Comparison of ENCODE assay signal across 8 cellular contexts in the genomic region with DNA sequence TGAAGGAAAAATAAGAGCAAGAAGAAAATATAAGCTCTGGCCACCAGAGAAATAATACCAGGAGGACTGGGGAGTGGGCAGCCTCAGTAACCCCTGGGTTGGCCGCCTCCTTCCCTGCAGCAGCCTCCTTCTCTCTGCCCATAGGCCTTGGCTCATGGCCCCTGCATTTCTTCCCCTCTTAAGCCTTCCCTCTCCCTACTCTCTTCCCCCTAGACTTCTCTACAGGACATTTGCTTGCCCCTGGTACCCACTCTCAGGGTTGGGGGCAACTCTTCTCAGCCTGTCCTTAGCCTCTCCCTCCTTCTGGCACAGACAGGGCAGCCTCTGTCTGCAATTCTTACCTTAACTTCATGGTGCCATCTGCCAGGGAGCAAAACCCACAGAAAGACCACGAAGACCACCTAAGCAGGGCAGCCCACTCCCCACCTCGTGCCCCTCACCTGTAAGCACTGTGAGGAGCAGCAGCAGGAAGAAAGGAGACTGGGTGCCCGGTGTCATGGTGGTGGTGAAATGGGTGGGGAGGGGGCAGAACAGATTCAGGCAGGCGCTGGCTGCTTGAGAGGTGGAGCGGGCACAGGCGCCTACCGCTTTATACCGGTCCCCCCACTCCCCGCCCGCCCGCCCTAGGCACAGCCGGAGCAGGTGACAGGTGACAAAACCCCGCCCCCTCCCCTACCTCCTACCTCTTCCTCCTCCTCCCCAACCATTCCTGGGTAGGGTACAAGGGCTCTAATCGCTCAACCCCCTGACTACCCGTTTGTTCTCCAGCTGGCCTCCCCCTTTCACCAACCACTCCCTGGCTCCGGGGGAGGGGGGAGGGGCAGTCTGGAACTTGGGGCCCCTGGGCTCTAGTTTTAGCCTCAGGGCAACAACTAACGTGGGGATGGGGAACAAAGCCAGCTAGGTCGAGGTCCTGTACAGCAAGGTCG. TPM values are rescaled to one million over a fixed set of nuclear protein-coding genes. Genes with fewer than 3 reads are reported as not detected.
A peak's percentile ranks its signal among the peaks of the same experiment; 100 is the strongest.
DNase-seq lines count a peak whose midpoint lies in the region; ATAC-seq and TF ChIP-seq lines count a peak whose summit lies in the region.

No MANE protein-coding gene starts in this region.

- peak overlapping the region; percentile 96 for H3K27ac Mint-ChIP-seq in activated naive CD4-positive, alpha-beta T cell treated with anti-CD3 and anti-CD28 coated beads for 36 hours

- H3K9me3 Mint-ChIP-seq in activated naive CD4-positive, alpha-beta T cell treated with anti-CD3 and anti-CD28 coated beads for 36 hours = no peaks in the 10 kb centered on the region

- CTCF ChIA-PET in activated naive CD4-positive, alpha-beta T cell treated with anti-CD3 and anti-CD28 coated beads for 36 hours (lab: Charles Lee) = interaction anchor here (0.6 to 3.7 kb wide), 11 partner anchors 8 to 160 kb away, joined by 3 to 79 read pairs (median 8); a partner anchor contains a TSS
- CTCF ChIA-PET in A673 (lab: Charles Lee) = interaction anchor here (0.6 to 2.7 kb wide), 8 partner anchors 11 to 131 kb away, joined by 3 to 39 read pairs (median 6); a partner anchor contains a TSS

- intact Hi-C loops in activated naive CD4-positive, alpha-beta T cell treated with anti-CD3 and anti-CD28 coated beads for 36 hours (cut with micrococcal nuclease) = loop anchor here (1.0 to 5.0 kb wide), 5 partner anchors 16 to 220 kb away; a partner anchor contains a TSS
- intact Hi-C loops in A673 (cut with micrococcal nuclease; ENCODE audit: unreplicated experiment) = no loop called here

- no peaks in the 10 kb centered on the region for H3K27me3 ChIP-seq in RWPE2 (ENCODE audit: insufficient read depth, poor library complexity, severe bottlenecking)
- H3K27me3 ChIP-seq in effector memory CD4-positive, alpha-beta T cell (replicated peaks; ENCODE audit: control insufficient read depth, insufficient read depth, low read length, poor library complexity, severe bottlenecking) = no peaks in the 10 kb centered on the region
- no peaks in the 10 kb centered on the region for H3K27me3 ChIP-seq in muscle layer of colon (ENCODE audit: control insufficient read depth in 1 of 2, insufficient read depth in 2 of 2, low read length in 2 of 2)
- H3K27me3 ChIP-seq in A673 (replicated peaks; ENCODE audit: insufficient read depth, low read depth, low read length, poor library complexity) = no peaks in the 10 kb centered on the region

- DNase-seq in activated naive CD4-positive, alpha-beta T cell treated with anti-CD3 and anti-CD28 coated beads for 36 hours = peak; percentile 60
- DNase-seq in activated naive CD4-positive, alpha-beta T cell treated with Interleukin-2 at 50 U/mL for 16 hours = no peak
- no peak for DNase-seq in RWPE2 (ENCODE audit: low spot score)
- peak in 1 of 3 donors; percentile 22 for DNase-seq in effector memory CD4-positive, alpha-beta T cell
- DNase-seq in A673 (ENCODE audit: low spot score) = no peak

- ATAC-seq in RWPE2 (ENCODE audit: low read depth) (no peak), GM18861 (IDR thresholded peaks at IDR 0.05; ENCODE audit: unreplicated experiment) (no peak)

- peaks cover 29% of the 10 kb centered on the region for H3K4me1 Mint-ChIP-seq in activated naive CD4-positive, alpha-beta T cell treated with anti-CD3 and anti-CD28 coated beads for 36 hours (ENCODE audit: low read depth)

- 44% methylated on average over 20 of the region's 20 CpGs for WGBS in urinary bladder

- 0 out of 2 replicates have a peak, but pooled peaks cover 3% of the 10 kb centered on the region for H3K36me3 ChIP-seq in RWPE2 (ENCODE audit: low read depth)
- H3K36me3 ChIP-seq in effector memory CD4-positive, alpha-beta T cell (ENCODE audit: control insufficient read depth, insufficient read depth, low read length) = no peaks in the 10 kb centered on the region
- H3K36me3 ChIP-seq in muscle layer of colon (ENCODE audit: insufficient read depth, low read length) = peaks cover 14% of the 10 kb centered on the region
- no peaks in the 10 kb centered on the region for H3K36me3 ChIP-seq in urinary bladder (ENCODE audit: insufficient read depth)
- peaks cover 10% of the 10 kb centered on the region for H3K36me3 ChIP-seq in A673 (ENCODE audit: insufficient read depth, low read length, poor library complexity, severe bottlenecking)

- no TSS peak for BruUV-seq in A673 (replicated peaks; lab: Mats Ljungman, UMichigan)

- TF ChIP-seq CTCF in RWPE2 (IDR thresholded peaks at IDR 0.05; ENCODE audit: poor library complexity, severe bottlenecking) (no peak), A673 (conservative IDR thresholded peaks at IDR 0.05; ENCODE audit: low read depth, low read length) (no peak)

- H3K4me3 ChIP-seq in RWPE2 (ENCODE audit: severe bottlenecking) = peak overlapping the region; percentile 36
- peak overlapping the region; percentile 59 for H3K4me3 ChIP-seq in effector memory CD4-positive, alpha-beta T cell (ENCODE audit: insufficient read depth, low read depth, low read length, poor library complexity, severe bottlenecking)
- peak overlapping the region; percentile 1 to 82 for H3K4me3 ChIP-seq in muscle layer of colon (ENCODE audit: low read depth in 1 of 2, low read length in 2 of 2)
- H3K4me3 ChIP-seq in urinary bladder (ENCODE audit: low read depth, low read length) = peak overlapping the region; percentile 44
- no peak overlapping the region for H3K4me3 ChIP-seq in A673 (ENCODE audit: low read depth, low read length, poor library complexity, severe bottlenecking)

- H3K9ac ChIP-seq in muscle layer of colon (ENCODE audit: low read length) = peak overlapping the region; percentile 54

- H3K27ac ChIP-seq in RWPE2 (ENCODE audit: poor library complexity, severe bottlenecking) (peak overlapping the region; percentile 92), muscle layer of colon (ENCODE audit: low read depth, low read length) (peak overlapping the region; percentile 89), urinary bladder (ENCODE audit: low read depth) (peak overlapping the region; percentile 65), A673 (ENCODE audit: low read depth, low read length, poor library complexity, severe bottlenecking) (no peak overlapping the region)
- peak overlapping the region; percentile 70 for H3K27ac ChIP-seq in effector memory CD4-positive, alpha-beta T cell (ENCODE audit: insufficient read depth, low read length, poor library complexity, severe bottlenecking)

- H3K9me3 ChIP-seq in RWPE2 (ENCODE audit: severe bottlenecking) (no peaks in the 10 kb centered on the region), muscle layer of colon (ENCODE audit: low read length) (no peaks in the 10 kb centered on the region), A673 (ENCODE audit: low read depth, low read length, poor library complexity, severe bottlenecking) (no peaks in the 10 kb centered on the region)
- no peaks in the 10 kb centered on the region for H3K9me3 ChIP-seq in effector memory CD4-positive, alpha-beta T cell (ENCODE audit: control insufficient read depth, low read length)

- peak overlapping the region; percentile 93 for H3K4me3 Mint-ChIP-seq in activated naive CD4-positive, alpha-beta T cell treated with anti-CD3 and anti-CD28 coated beads for 36 hours

- H3K4me1 ChIP-seq in RWPE2 (ENCODE audit: insufficient read depth, poor library complexity, severe bottlenecking) (peaks cover 3% of the 10 kb centered on the region), muscle layer of colon (ENCODE audit: insufficient read depth, low read length) (peaks cover 16% of the 10 kb centered on the region), urinary bladder (ENCODE audit: insufficient read depth) (no peaks in the 10 kb centered on the region), A673 (ENCODE audit: insufficient read depth, low read length, poor library complexity, severe bottlenecking) (peaks cover 22% of the 10 kb centered on the region)
- H3K4me1 ChIP-seq in effector memory CD4-positive, alpha-beta T cell (ENCODE audit: control insufficient read depth, insufficient read depth, low read length, poor library complexity, severe bottlenecking) = peaks cover 26% of the 10 kb centered on the region

- POLR2A ChIA-PET in A673 (lab: Charles Lee; ENCODE audit: low non-redundant PET) = no interaction called here

- no peaks in the 10 kb centered on the region for H3K27me3 Mint-ChIP-seq in activated naive CD4-positive, alpha-beta T cell treated with anti-CD3 and anti-CD28 coated beads for 36 hours (ENCODE audit: low read depth)

- peaks cover 2% of the 10 kb centered on the region for H3K36me3 Mint-ChIP-seq in activated naive CD4-positive, alpha-beta T cell treated with anti-CD3 and anti-CD28 coated beads for 36 hours (ENCODE audit: low read depth)

RNA-seq across cellular contexts. Expression of a gene that starts 15.1 kb away (rescaled TPM):
- 10 to 100 TPM; 15.4 to 15.7 TPM for total RNA-seq in activated naive CD4-positive, alpha-beta T cell treated with anti-CD3 and anti-CD28 coated beads for 36 hours
- total RNA-seq in urinary bladder (57.2 TPM), A673 (2021) (23.2 and 29.7 TPM in 2 replicates)
- polyA plus RNA-seq in urinary bladder = 24.5 TPM

RNA-seq across cellular contexts. Expression of a gene that starts 15.9 kb away (rescaled TPM):
- 10 to 100 TPM; 46.8 to 47.4 TPM for total RNA-seq in activated naive CD4-positive, alpha-beta T cell treated with anti-CD3 and anti-CD28 coated beads for 36 hours
- total RNA-seq in urinary bladder = 13.6 TPM
- polyA plus RNA-seq in urinary bladder = 40.2 TPM
- 65.2 and 75.9 TPM in 2 replicates for total RNA-seq in A673 (2021)

RNA-seq across cellular contexts. Expression of a gene that starts 19.0 kb away (rescaled TPM):
- total RNA-seq in activated naive CD4-positive, alpha-beta T cell treated with anti-CD3 and anti-CD28 coated beads for 36 hours = 1 to 10 TPM; 3.2 to 3.6 TPM
- total RNA-seq in urinary bladder (0.85 TPM), A673 (2021) (5.1 and 6.2 TPM in 2 replicates)
- 1.1 TPM for polyA plus RNA-seq in urinary bladder

RNA-seq across cellular contexts. Expression of a gene that starts 19.5 kb away (rescaled TPM):
- total RNA-seq in activated naive CD4-positive, alpha-beta T cell treated with anti-CD3 and anti-CD28 coated beads for 36 hours = 100 to 1,000 TPM; 129 to 137 TPM
- 53.0 TPM for total RNA-seq in urinary bladder
- 266 TPM for polyA plus RNA-seq in urinary bladder
- 162 and 179 TPM in 2 replicates for total RNA-seq in A673 (2021)

RNA-seq across cellular contexts. Expression of a gene that starts 52.3 kb away (rescaled TPM):
- total RNA-seq in activated naive CD4-positive, alpha-beta T cell treated with anti-CD3 and anti-CD28 coated beads for 36 hours = 10 to 100 TPM; 31.4 to 35.5 TPM
- total RNA-seq in urinary bladder = 15.8 TPM
- polyA plus RNA-seq in urinary bladder = 205 TPM
- 34.0 and 37.4 TPM in 2 replicates for total RNA-seq in A673 (2021)
